ENCODE assay signal across 1 cellular context in the genomic region with DNA sequence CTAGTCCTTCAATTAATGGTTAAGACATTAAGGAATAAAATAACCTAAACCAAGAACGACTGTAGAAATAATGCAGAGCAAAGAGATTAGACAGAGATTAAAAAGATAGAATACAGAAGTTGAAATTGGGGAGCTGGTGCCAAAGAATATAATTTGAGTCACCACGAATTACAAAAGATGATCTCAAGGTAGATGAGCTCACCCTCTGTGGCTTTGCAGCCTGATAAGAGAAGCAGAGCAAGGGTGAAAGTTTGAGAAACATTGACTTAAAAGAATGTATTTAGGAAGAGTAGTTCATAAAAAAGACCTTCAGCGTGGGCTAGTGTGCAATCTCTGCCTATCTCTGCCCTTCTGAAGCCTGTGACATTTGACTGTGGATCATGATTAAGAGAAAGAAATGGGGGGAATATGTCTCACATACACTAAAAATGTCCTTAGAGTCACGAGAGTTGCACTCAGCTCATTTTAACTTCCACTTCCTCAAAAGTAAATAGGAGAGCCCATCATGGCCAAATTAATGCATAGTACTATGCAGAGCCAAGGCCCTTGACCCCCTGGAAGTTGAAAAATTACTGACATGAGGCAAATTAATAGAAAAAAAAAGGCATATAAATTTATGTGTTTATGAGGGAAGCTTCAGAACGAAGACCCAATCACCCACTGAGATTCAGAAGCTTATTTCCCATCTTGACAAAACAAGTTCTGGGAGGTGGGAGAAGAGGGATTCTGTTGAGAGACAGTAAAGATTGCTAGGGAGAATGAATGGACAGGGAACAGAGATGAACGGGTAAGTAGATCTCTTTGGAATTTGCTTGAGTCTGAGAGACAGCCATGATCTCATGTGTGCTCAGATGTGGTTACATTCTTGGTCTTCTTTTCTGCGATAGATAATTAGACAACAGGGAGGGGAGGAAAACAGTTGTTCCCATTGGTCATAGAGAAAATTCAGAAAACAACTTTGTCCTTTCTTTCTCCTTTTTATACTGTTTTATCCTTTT.
TF ChIP-seq lines count a peak whose summit lies in the region.

No MANE protein-coding gene starts in this region.

TF ChIP-seq in IMR-90, 13 proteins besides CTCF, POLR2A, EP300 and RAD21 (continued from another document):
- TF ChIP-seq MAFK (IDR thresholded peaks at IDR 0.05; ENCODE audit: low read depth, low read length) (no peak), RFX5 (IDR thresholded peaks at IDR 0.05; ENCODE audit: low read depth, low read length) (no peak), BHLHE40 (IDR thresholded peaks at IDR 0.05; ENCODE audit: low read depth, low read length) (no peak), FOS (IDR thresholded peaks at IDR 0.05; ENCODE audit: low read depth, low read length) (no peak), RCOR1 (IDR thresholded peaks at IDR 0.05; ENCODE audit: insufficient replicate concordance, low read length) (no peak), ELK1 (IDR thresholded peaks at IDR 0.05; ENCODE audit: borderline replicate concordance, low read depth, low read length) (no peak), SMC3 (IDR thresholded peaks at IDR 0.05; ENCODE audit: low read depth, low read length) (no peak)
